In genomic region chr6:121612916-121613315, GRCh38 we compare ENCODE assay signal across 18 cellular contexts.
DNase-seq lines count a peak whose midpoint lies in the region; ATAC-seq, FAIRE-seq and TF ChIP-seq lines count a peak whose summit lies in the region.
"Had no signal": no experiment of that assay in that cellular context is flagged by ENCODE, and none has a peak within 500 bp of the region (broad histone marks: within the 10 kb centered on the region; RNA-seq: fewer than 3 reads in every experiment).

No MANE protein-coding gene starts in this region.

- TF ChIP-seq EP300 in suprapubic skin (IDR thresholded peaks at IDR 0.05) = no peak

- no peaks in the 10 kb centered on the region for H3K79me2 ChIP-seq in mammary epithelial cell (ENCODE audit: insufficient read depth, low read length)
- H3K79me2 ChIP-seq in astrocyte (ENCODE audit: insufficient read depth, low read length) = no peaks in the 10 kb centered on the region
- no peaks in the 10 kb centered on the region for H3K79me2 ChIP-seq in hepatocyte

- H3K4me1 ChIP-seq in mammary epithelial cell (ENCODE audit: insufficient read depth, low read length) = no peaks in the 10 kb centered on the region
- H3K4me1 ChIP-seq in breast epithelium = no peaks in the 10 kb centered on the region
- no peaks in the 10 kb centered on the region for H3K4me1 ChIP-seq in astrocyte (ENCODE audit: insufficient read depth, low read length)
- H3K4me1 ChIP-seq in hepatocyte (ENCODE audit: insufficient read depth) = no peaks in the 10 kb centered on the region
- H3K4me1 ChIP-seq in suprapubic skin = no peaks in the 10 kb centered on the region

- BruUV-seq in mammary epithelial cell (replicated peaks; lab: Mats Ljungman, UMichigan) = no TSS peak

- ATAC-seq in HG03095 (IDR thresholded peaks at IDR 0.05; ENCODE audit: unreplicated experiment) (no peak), GM18873 (IDR thresholded peaks at IDR 0.05; ENCODE audit: low FRiP score, unreplicated experiment) (no peak), GM21529 (IDR thresholded peaks at IDR 0.05; ENCODE audit: unreplicated experiment) (no peak)
- ATAC-seq: CD8-positive, alpha-beta T cell had no signal

- no peak overlapping the region for H3K9ac ChIP-seq in mammary epithelial cell (ENCODE audit: insufficient read depth, low read length)
- H3K9ac ChIP-seq in astrocyte (ENCODE audit: low read length) = no peak overlapping the region
- H3K9ac ChIP-seq: GM23248 had no signal

- H3K36me3 ChIP-seq in mammary epithelial cell (ENCODE audit: insufficient read depth, low read length) (no peaks in the 10 kb centered on the region), breast epithelium (no peaks in the 10 kb centered on the region), astrocyte (ENCODE audit: insufficient read depth, low read length) (no peaks in the 10 kb centered on the region), hepatocyte (replicated peaks; ENCODE audit: insufficient read depth, low read depth) (no peaks in the 10 kb centered on the region), suprapubic skin (no peaks in the 10 kb centered on the region)

- no peaks in the 10 kb centered on the region for H3K9me3 Mint-ChIP-seq in astrocyte (ENCODE audit: unreplicated experiment)
- H3K9me3 Mint-ChIP-seq: CD8-positive, alpha-beta T cell had no signal

- no peak overlapping the region for H3K27ac Mint-ChIP-seq in astrocyte (ENCODE audit: unreplicated experiment)
- H3K27ac Mint-ChIP-seq: CD8-positive, alpha-beta T cell had no signal

- FAIRE-seq in astrocyte (lab: Jason Lieb, UNC) = peak; percentile 56
- FAIRE-seq: D721Med had no signal

- DNase-seq in mammary epithelial cell (peak; percentile 58), breast epithelium (ENCODE audit: low spot score in 2 of 2) (no peak), astrocyte (ENCODE audit: low read depth) (no peak), hepatocyte (ENCODE audit: low spot score) (no peak), suprapubic skin (ENCODE audit: low spot score in 2 of 2) (no peak)
- DNase-seq: CD8-positive, alpha-beta T cell; COR-L47; DMS153; DMS79 treated with DMSO at 0.1 percent for 48 hours; GF-D8; GM23248; H7 had no signal

- peaks cover 7% of the 10 kb centered on the region for H3K4me1 Mint-ChIP-seq in astrocyte (ENCODE audit: low read depth, unreplicated experiment)
- H3K4me1 Mint-ChIP-seq: CD14-positive monocyte had no signal

- H3K4me3 ChIP-seq in mammary epithelial cell (replicated peaks in 1 of 3; ENCODE audit: insufficient read depth in 1 of 3, low read depth in 2 of 3, low read length in 3 of 3) = no peak overlapping the region
- no peak overlapping the region for H3K4me3 ChIP-seq in breast epithelium
- H3K4me3 ChIP-seq in astrocyte (ENCODE audit: insufficient read depth, low read depth, low read length) = no peak overlapping the region
- no peak overlapping the region for H3K4me3 ChIP-seq in hepatocyte
- H3K4me3 ChIP-seq in suprapubic skin = no peak overlapping the region
- H3K4me3 ChIP-seq: GM23248 had no signal

- no peak overlapping the region for H3K4me3 Mint-ChIP-seq in astrocyte (ENCODE audit: unreplicated experiment)
- H3K4me3 Mint-ChIP-seq: CD14-positive monocyte; CD8-positive, alpha-beta T cell had no signal

- H3K9me2 ChIP-seq in hepatocyte (replicated peaks; ENCODE audit: insufficient read depth) = no peaks in the 10 kb centered on the region

- in situ Hi-C loops in mammary epithelial cell (cut with MboI; ENCODE audit: low sequenced_read_pairs in 2 of 2) = no loop called here

- H4K20me1 ChIP-seq in mammary epithelial cell (ENCODE audit: insufficient read depth, low read length) (no peaks in the 10 kb centered on the region), astrocyte (ENCODE audit: insufficient read depth, low read length) (no peaks in the 10 kb centered on the region), hepatocyte (ENCODE audit: insufficient read depth, poor library complexity, severe bottlenecking) (no peaks in the 10 kb centered on the region)

- H2AFZ ChIP-seq in mammary epithelial cell (ENCODE audit: low read depth, low read length) = no peak overlapping the region
- H2AFZ ChIP-seq in astrocyte (ENCODE audit: low read depth, low read length) = no peak overlapping the region
- no peak overlapping the region for H2AFZ ChIP-seq in hepatocyte
- H2AFZ ChIP-seq: GM23248 had no signal

- no peak for TF ChIP-seq CTCF in mammary epithelial cell (conservative IDR thresholded peaks at IDR 0.05 in 1 of 2, IDR thresholded peaks at IDR 0.05 in 1 of 2; ENCODE audit: extremely low read depth in 1 of 2, insufficient read depth in 1 of 2, low read depth in 1 of 2, low read length in 2 of 2)
- no peak for TF ChIP-seq CTCF in breast epithelium (IDR thresholded peaks at IDR 0.05)
- TF ChIP-seq CTCF in astrocyte (IDR thresholded peaks at IDR 0.05; ENCODE audit: insufficient read depth, low read depth, low read length) = no peak
- no peak for TF ChIP-seq CTCF in hepatocyte (IDR thresholded peaks at IDR 0.05; ENCODE audit: poor library complexity)
- TF ChIP-seq CTCF in suprapubic skin (IDR thresholded peaks at IDR 0.05) = no peak

- WGBS in mammary epithelial cell (ENCODE audit: low coverage, missing lambda C conversion rate) = 11% methylated on average over 3 of the region's 3 CpGs
- 42% methylated on average over 3 of the region's 3 CpGs for WGBS in hepatocyte (ENCODE audit: low lambda C conversion rate, missing lambda C conversion rate)
- WGBS in suprapubic skin = 41% methylated on average over 3 of the region's 3 CpGs

- H3K27me3 ChIP-seq in mammary epithelial cell (ENCODE audit: insufficient read depth, low read length) = no peaks in the 10 kb centered on the region
- H3K27me3 ChIP-seq in breast epithelium = no peaks in the 10 kb centered on the region
- no peaks in the 10 kb centered on the region for H3K27me3 ChIP-seq in astrocyte (ENCODE audit: insufficient read depth, low read length)
- no peaks in the 10 kb centered on the region for H3K27me3 ChIP-seq in hepatocyte
- H3K27me3 ChIP-seq in suprapubic skin = no peaks in the 10 kb centered on the region

- dilution Hi-C loops in mammary epithelial cell (cut with HindIII; ENCODE audit: low sequenced_read_pairs) = no loop called here

- no peaks in the 10 kb centered on the region for H3K27me3 Mint-ChIP-seq in astrocyte (ENCODE audit: low read depth, unreplicated experiment)

- H3K9me3 ChIP-seq in mammary epithelial cell (replicated peaks; ENCODE audit: insufficient read depth, low read length) = no peaks in the 10 kb centered on the region
- no peaks in the 10 kb centered on the region for H3K9me3 ChIP-seq in breast epithelium
- H3K9me3 ChIP-seq in astrocyte (ENCODE audit: insufficient read depth, low read depth, low read length) = no peaks in the 10 kb centered on the region
- no peaks in the 10 kb centered on the region for H3K9me3 ChIP-seq in hepatocyte (ENCODE audit: low read depth)
- H3K9me3 ChIP-seq in suprapubic skin = no peaks in the 10 kb centered on the region

- H3K27ac ChIP-seq in mammary epithelial cell (ENCODE audit: insufficient read depth, low read depth, low read length) (no peak overlapping the region), breast epithelium (no peak overlapping the region), astrocyte (ENCODE audit: low read depth, low read length) (no peak overlapping the region), hepatocyte (no peak overlapping the region), suprapubic skin (peak overlapping the region; percentile 57)
- H3K27ac ChIP-seq: 22Rv1, GM23248 had no signal

- intact Hi-C loops in mammary epithelial cell (cut with micrococcal nuclease) (no loop called here), breast epithelium (cut with DNase I; ENCODE audit: low total_unique reads) (no loop called here)

- no peak overlapping the region for H3K4me2 ChIP-seq in mammary epithelial cell (ENCODE audit: insufficient read depth, low read depth, low read length)
- H3K4me2 ChIP-seq in astrocyte (ENCODE audit: low read length) = no peak overlapping the region
- H3K4me2 ChIP-seq in hepatocyte = peak overlapping the region; percentile 45

- CTCF ChIA-PET in mammary epithelial cell (lab: Charles Lee; ENCODE audit: low non-redundant PET) = interaction anchor here (0.9 kb wide), 1 partner anchor 1043 kb away, joined by 19 read pairs; no protein-coding TSS in a partner anchor

- TF ChIP-seq POLR2A in breast epithelium (IDR thresholded peaks at IDR 0.05) = no peak
- TF ChIP-seq POLR2A in suprapubic skin (IDR thresholded peaks at IDR 0.05) = no peak

- H3K36me3 Mint-ChIP-seq in astrocyte (ENCODE audit: low read depth, unreplicated experiment) = no peaks in the 10 kb centered on the region
- H3K36me3 Mint-ChIP-seq: CD14-positive monocyte; CD8-positive, alpha-beta T cell had no signal
